ENCODE assay signal across 18 cellular contexts in the genomic region with DNA sequence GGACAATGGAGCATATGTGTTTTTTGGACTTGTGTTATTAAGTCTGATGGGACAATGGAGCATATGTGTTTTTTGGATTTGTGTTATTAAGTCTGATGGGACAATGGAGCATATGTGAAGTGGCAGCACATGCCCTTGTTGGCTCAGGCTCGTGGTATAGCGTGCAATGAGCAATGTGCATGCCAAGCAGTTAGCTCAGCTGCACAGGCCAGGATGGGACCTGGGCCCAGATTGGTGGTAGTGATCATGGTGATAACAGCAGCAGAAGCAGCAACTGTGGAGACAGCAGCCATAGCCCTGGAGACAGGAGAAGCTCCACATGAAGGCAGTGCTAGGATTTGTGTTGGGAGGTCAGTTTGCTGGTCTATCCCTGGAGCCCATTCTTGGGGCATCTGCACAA.
"Had no signal": no experiment of that assay in that cellular context is flagged by ENCODE, and none has a peak within 500 bp of the region (broad histone marks: within the 10 kb centered on the region; RNA-seq: fewer than 3 reads in every experiment).

No MANE protein-coding gene starts in this region.

- H3K36me3 ChIP-seq: breast epithelium, esophagus squamous epithelium, sigmoid colon had no signal

- H3K27ac ChIP-seq: dorsolateral prefrontal cortex, esophagus squamous epithelium, psoas muscle, sigmoid colon had no signal

- H3K27me3 ChIP-seq: breast epithelium, sigmoid colon had no signal

- H3K4me1 ChIP-seq: breast epithelium, psoas muscle, sigmoid colon had no signal

- H3K9me3 ChIP-seq: breast epithelium, esophagus squamous epithelium, psoas muscle, sigmoid colon had no signal

- DNase-seq: activated CD4-positive, alpha-beta memory T cell treated with anti-CD3 and anti-CD28 coated beads, Interleukin-2, amount 10 ng/mL, durations not matched to agents 7 days and 5 days; activated CD4-positive, alpha-beta T cell treated with anti-CD3 and anti-CD28 coated beads for 1 hour; activated CD8-positive, alpha-beta memory T cell treated with anti-CD3 and anti-CD28 coated beads, Interleukin-2, amount 50 U/mL, for 4 hours; activated gamma-delta T cell treated with Interleukin-2 at 50 U/mL for 16 hours; activated naive CD8-positive, alpha-beta T cell treated with anti-CD3 and anti-CD28 coated beads for 36 hours; activated T-cell treated with anti-CD3 and anti-CD28 coated beads, Interleukin-2, amount 50 U/mL, for 72 hours; dorsolateral prefrontal cortex; esophagus squamous epithelium; foreskin melanocyte; head of caudate nucleus; mesendoderm; psoas muscle; sigmoid colon; stimulated activated CD4-positive, alpha-beta T cell treated with anti-CD3 and anti-CD28 coated beads, Interleukin-12 subunit alpha, Interleukin-12 subunit beta, amount 100 ng/mL, for 4 hours; stimulated activated CD4-positive, alpha-beta T cell treated with anti-CD3 and anti-CD28 coated beads, Interleukin-2, amount 100 ng/mL, for 48 hours; stimulated activated naive CD4-positive, alpha-beta T cell treated with Interleukin-2 at 50 U/mL for 16 hours had no signal

- H3K4me3 ChIP-seq: breast epithelium, dorsolateral prefrontal cortex, esophagus squamous epithelium, psoas muscle, sigmoid colon had no signal

- ATAC-seq: activated T-cell treated with anti-CD3 and anti-CD28 coated beads, Interleukin-2, amount 50 U/mL, for 72 hours; left lobe of liver; psoas muscle had no signal
